Comparison of ENCODE assay signal across 7 cellular contexts in the genomic region with DNA sequence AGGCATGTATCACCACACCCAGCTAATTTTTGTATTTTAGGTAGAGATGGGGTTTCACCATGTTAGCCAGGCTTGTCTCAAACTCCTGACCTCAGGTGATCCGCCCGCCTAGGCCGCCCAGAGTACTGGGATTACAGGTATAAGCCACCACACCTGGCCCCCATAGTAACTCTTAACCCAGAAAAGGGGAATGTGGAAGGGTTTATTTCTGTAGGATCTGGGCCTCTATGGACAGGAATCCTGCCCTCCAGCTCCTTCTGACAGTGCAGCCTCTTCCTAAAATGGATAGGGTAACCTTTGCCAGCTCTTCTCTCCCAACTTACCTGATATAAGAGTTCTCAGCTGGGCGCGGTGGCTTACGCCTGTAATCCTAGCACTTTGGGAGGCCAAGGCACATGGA. TPM values are rescaled to one million over a fixed set of nuclear protein-coding genes. Genes with fewer than 3 reads are reported as not detected.
"Had no signal": no experiment of that assay in that cellular context is flagged by ENCODE, and none has a peak within 500 bp of the region (broad histone marks: within the 10 kb centered on the region; RNA-seq: fewer than 3 reads in every experiment).

No MANE protein-coding gene starts in this region.

RNA-seq across cellular contexts. Expression of a gene that starts 35.0 kb away (rescaled TPM):
- total RNA-seq: activated B cell treated with CpG ODN at 0.5 μM for 24 hours; activated CD4-positive, alpha-beta memory T cell treated with anti-CD3 and anti-CD28 coated beads, Interleukin-2, amount 10 ng/mL, durations not matched to agents 7 days and 5 days; activated CD4-positive, alpha-beta T cell treated with anti-CD3 and anti-CD28 coated beads, Interleukin-2, amount 10 ng/mL, durations not matched to agents 24 days and 14 days; activated CD8-positive, alpha-beta memory T cell treated with anti-CD3 and anti-CD28 coated beads, Interleukin-2, amount 10 ng/mL, durations not matched to agents 7 days and 5 days; activated CD8-positive, alpha-beta T cell treated with anti-CD3 and anti-CD28 coated beads, Interleukin-2, amount 10 ng/mL, durations not matched to agents 7 days and 5 days; T-helper 1 cell treated with Interleukin-12 subunit alpha and Interleukin-12 subunit beta and Interleukin-4 antibody, amounts not matched to agents 30 ng/mL and 1 ng/mL, for 36 hours; T-helper 2 cell treated with Interferon-gamma antibody and Interleukin-4, amounts not matched to agents 100 ng/mL and 5 ng/mL, for 36 hours had no signal
